ENCODE assay signal across 23 cellular contexts in the genomic region with DNA sequence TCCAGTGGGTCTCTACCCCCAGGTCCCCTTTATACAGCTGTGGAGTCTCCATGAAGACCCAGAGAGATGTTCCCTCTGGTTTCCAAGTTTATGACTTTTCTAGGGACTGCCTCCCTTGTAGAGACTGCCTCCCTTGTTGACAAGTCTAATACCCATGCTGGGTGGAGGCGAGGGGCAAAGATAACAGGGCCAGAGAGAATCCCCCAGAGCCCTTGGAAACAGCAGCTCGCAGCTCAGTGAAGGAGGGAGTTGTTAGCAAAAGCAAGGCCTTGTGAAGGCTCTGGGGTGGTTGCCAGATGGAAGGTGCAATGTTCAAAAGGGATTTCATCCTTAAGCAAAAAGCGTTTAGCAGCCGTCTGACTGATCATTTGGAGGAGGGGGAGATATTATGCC.
"Had no signal": no experiment of that assay in that cellular context is flagged by ENCODE, and none has a peak within 500 bp of the region (broad histone marks: within the 10 kb centered on the region; RNA-seq: fewer than 3 reads in every experiment).

No MANE protein-coding gene starts in this region.

- DNase-seq: activated CD4-positive, alpha-beta T cell treated with anti-CD3 and anti-CD28 coated beads for 36 hours; activated CD4-positive, CD25-positive, alpha-beta regulatory T cell; activated CD8-positive, alpha-beta memory T cell treated with anti-CD3 and anti-CD28 coated beads, Interleukin-2, amount 10 ng/mL, durations not matched to agents 7 days and 5 days; activated CD8-positive, alpha-beta T cell treated with anti-CD3 and anti-CD28 coated beads, Interleukin-2, amount 10 ng/mL, durations not matched to agents 7 days and 5 days; activated naive CD8-positive, alpha-beta T cell treated with anti-CD3 and anti-CD28 coated beads, Interleukin-2, amount 50 U/mL, for 24 hours; activated T-cell treated with anti-CD3 and anti-CD28 coated beads, Interleukin-2, amount 50 U/mL, for 48 hours; amygdala; central memory CD4-positive, alpha-beta T cell; foreskin keratinocyte; heart right ventricle; left ventricle myocardium superior; mammary epithelial cell; naive thymus-derived CD8-positive, alpha-beta T cell; nucleus accumbens; pancreas; spleen; stimulated activated naive CD4-positive, alpha-beta T cell; tibial artery; upper lobe of right lung had no signal

- ATAC-seq: activated CD4-positive, alpha-beta T cell treated with anti-CD3 and anti-CD28 coated beads for 36 hours; activated CD8-positive, alpha-beta memory T cell treated with anti-CD3 and anti-CD28 coated beads, Interleukin-2, amount 10 ng/mL, durations not matched to agents 7 days and 5 days; activated CD8-positive, alpha-beta T cell treated with anti-CD3 and anti-CD28 coated beads, Interleukin-2, amount 10 ng/mL, durations not matched to agents 7 days and 5 days; activated naive CD8-positive, alpha-beta T cell treated with anti-CD3 and anti-CD28 coated beads, Interleukin-2, amount 50 U/mL, for 24 hours; foreskin keratinocyte; heart right ventricle; left ventricle myocardium superior; naive thymus-derived CD8-positive, alpha-beta T cell; pancreas; upper lobe of right lung had no signal

- H3K4me3 ChIP-seq: breast epithelium, esophagus muscularis mucosa, heart right ventricle, pancreas, right atrium auricular region, spleen, suprapubic skin, tibial artery, upper lobe of right lung had no signal

- H3K27ac ChIP-seq: breast epithelium, esophagus muscularis mucosa, foreskin keratinocyte, heart right ventricle, pancreas, right atrium auricular region, spleen, suprapubic skin, tibial artery, upper lobe of right lung had no signal

- FAIRE-seq: pancreas had no signal

- H3K36me3 ChIP-seq: breast epithelium, esophagus muscularis mucosa, heart right ventricle, pancreas, right atrium auricular region, spleen, suprapubic skin, tibial artery, upper lobe of right lung had no signal

- H3K9me3 ChIP-seq: breast epithelium, esophagus muscularis mucosa, heart right ventricle, pancreas, right atrium auricular region, spleen, suprapubic skin, tibial artery, upper lobe of right lung had no signal

- H3K4me1 ChIP-seq: breast epithelium, esophagus muscularis mucosa, foreskin keratinocyte, pancreas, suprapubic skin, tibial artery, upper lobe of right lung had no signal

- H3K27me3 ChIP-seq: breast epithelium, esophagus muscularis mucosa, pancreas, right atrium auricular region, tibial artery, upper lobe of right lung had no signal
